ENCODE assay signal across 16 cellular contexts in genomic region chr22:31271485-31271884, GRCh38. TPM values are rescaled to one million over a fixed set of nuclear protein-coding genes. Genes with fewer than 3 reads are reported as not detected.
DNase-seq lines count a peak whose midpoint lies in the region; FAIRE-seq and TF ChIP-seq lines count a peak whose summit lies in the region.
"Had no signal": no experiment of that assay in that cellular context is flagged by ENCODE, and none has a peak within 500 bp of the region (broad histone marks: within the 10 kb centered on the region; RNA-seq: fewer than 3 reads in every experiment).

No MANE protein-coding gene starts in this region.

- no peaks in the 10 kb centered on the region for H3K9me3 ChIP-seq in neutrophil
- H3K9me3 ChIP-seq: HAP-1 had no signal

- H3K27ac Mint-ChIP-seq in T-helper 1 cell treated with Interleukin-12 subunit alpha and Interleukin-12 subunit beta and Interleukin-4 antibody, amounts not matched to agents 30 μg/mL and 1 μg/mL, for 36 hours: peak overlapping the region; percentile 75
- H3K27ac Mint-ChIP-seq: activated B cell treated with CpG ODN at 0.5 μM for 24 hours; activated naive CD4-positive, alpha-beta T cell treated with anti-CD3 and anti-CD28 coated beads for 36 hours had no signal

- H3K4me3 Mint-ChIP-seq in T-helper 1 cell treated with Interleukin-12 subunit alpha and Interleukin-12 subunit beta and Interleukin-4 antibody, amounts not matched to agents 30 μg/mL and 1 μg/mL, for 36 hours: no peak overlapping the region
- H3K4me3 Mint-ChIP-seq: activated B cell treated with CpG ODN at 0.5 μM for 24 hours; activated naive CD4-positive, alpha-beta T cell treated with anti-CD3 and anti-CD28 coated beads for 36 hours had no signal

- H3K4me3 ChIP-seq in fibroblast of villous mesenchyme (ENCODE audit: low read depth, low read length): no peak overlapping the region
- no peak overlapping the region for H3K4me3 ChIP-seq in neutrophil (ENCODE audit: low read depth in 1 of 2, low read length in 1 of 2)
- H3K4me3 ChIP-seq: HAP-1, K562, lung had no signal

- no peak for TF ChIP-seq CTCF in fibroblast of villous mesenchyme (IDR thresholded peaks at IDR 0.05; ENCODE audit: insufficient read depth, low read depth, low read length)
- TF ChIP-seq CTCF in neutrophil (IDR thresholded peaks at IDR 0.05): no peak

- peak overlapping the region; percentile 66 for H3K27ac ChIP-seq in neutrophil

- H3K27me3 ChIP-seq in neutrophil: no peaks in the 10 kb centered on the region

- DNase-seq in T-helper 1 cell (no peak), RCC 7860 (ENCODE audit: low spot score) (peak; percentile 86), fibroblast of villous mesenchyme (ENCODE audit: low read depth) (peak; percentile 23), cerebellar cortex (ENCODE audit: low spot score) (no peak), anterior cingulate cortex (lab: John Stamatoyannopoulos, UW) (no peak)
- DNase-seq in stimulated activated CD8-positive, alpha-beta memory T cell treated with anti-CD3 and anti-CD28 coated beads, Interleukin-4, amount 100 ng/mL, for 48 hours: no peak
- DNase-seq: activated B cell treated with CpG ODN at 0.5 μM for 24 hours; activated naive CD4-positive, alpha-beta T cell treated with anti-CD3 and anti-CD28 coated beads for 36 hours; SHP77; stimulated activated CD4-positive, alpha-beta T cell treated with anti-CD3 and anti-CD28 coated beads, Interleukin-4, amount 100 ng/mL, for 4 hours; substantia nigra had no signal

- peak; percentile 46 for FAIRE-seq in RCC 7860 (lab: Jason Lieb, UNC)
- FAIRE-seq: K562 had no signal

- H3K36me3 Mint-ChIP-seq in T-helper 1 cell treated with Interleukin-12 subunit alpha and Interleukin-12 subunit beta and Interleukin-4 antibody, amounts not matched to agents 30 μg/mL and 1 μg/mL, for 36 hours (ENCODE audit: low read depth): peaks cover 50% of the 10 kb centered on the region

- peaks cover 5% of the 10 kb centered on the region for H3K4me1 Mint-ChIP-seq in T-helper 1 cell treated with Interleukin-12 subunit alpha and Interleukin-12 subunit beta and Interleukin-4 antibody, amounts not matched to agents 30 μg/mL and 1 μg/mL, for 36 hours (ENCODE audit: low read depth)
- H3K4me1 Mint-ChIP-seq: activated B cell treated with CpG ODN at 0.5 μM for 24 hours had no signal

- H3K9me3 Mint-ChIP-seq in T-helper 1 cell treated with Interleukin-12 subunit alpha and Interleukin-12 subunit beta and Interleukin-4 antibody, amounts not matched to agents 30 μg/mL and 1 μg/mL, for 36 hours: no peaks in the 10 kb centered on the region
- H3K9me3 Mint-ChIP-seq: activated B cell treated with CpG ODN at 0.5 μM for 24 hours; activated naive CD4-positive, alpha-beta T cell treated with anti-CD3 and anti-CD28 coated beads for 36 hours had no signal

- H3K4me1 ChIP-seq in neutrophil (ENCODE audit: control insufficient read depth in 1 of 2, insufficient read depth in 1 of 2, low read depth in 1 of 2, low read length in 1 of 2): peaks cover 6 to 7% of the 10 kb centered on the region in 2 experiments
- H3K4me1 ChIP-seq: HAP-1 had no signal

- H3K27me3 Mint-ChIP-seq in T-helper 1 cell treated with Interleukin-12 subunit alpha and Interleukin-12 subunit beta and Interleukin-4 antibody, amounts not matched to agents 30 μg/mL and 1 μg/mL, for 36 hours (ENCODE audit: low read depth): no peaks in the 10 kb centered on the region
- H3K27me3 Mint-ChIP-seq: activated B cell treated with CpG ODN at 0.5 μM for 24 hours had no signal

- peaks cover 98% of the 10 kb centered on the region for H3K36me3 ChIP-seq in neutrophil

RNA-seq across cellular contexts. Expression of gene PIK3IP1, which starts 20.8 kb away (rescaled TPM):
- total RNA-seq in fibroblast of villous mesenchyme: 11.2 and 18.0 TPM in 2 replicates

RNA-seq across cellular contexts. Expression of gene LIMK2, which starts 59.4 kb away (rescaled TPM):
- total RNA-seq in fibroblast of villous mesenchyme: 50.1 and 50.3 TPM in 2 replicates

Comparison
In these comparisons a context has a peak if more than half of its experiments do, and no peak if none do; other contexts are left out.
1. DNase-seq: peak in RCC 7860 (single experiment) and fibroblast of villous mesenchyme (single experiment); none in T-helper 1 cell (0 of 5), cerebellar cortex (single experiment), anterior cingulate cortex (0 of 58) and stimulated activated CD8-positive, alpha-beta memory T cell treated with anti-CD3 and anti-CD28 coated beads, Interleukin-4, amount 100 ng/mL, for 48 hours (single experiment).